ENCODE assay signal across 11 cellular contexts in the genomic region with DNA sequence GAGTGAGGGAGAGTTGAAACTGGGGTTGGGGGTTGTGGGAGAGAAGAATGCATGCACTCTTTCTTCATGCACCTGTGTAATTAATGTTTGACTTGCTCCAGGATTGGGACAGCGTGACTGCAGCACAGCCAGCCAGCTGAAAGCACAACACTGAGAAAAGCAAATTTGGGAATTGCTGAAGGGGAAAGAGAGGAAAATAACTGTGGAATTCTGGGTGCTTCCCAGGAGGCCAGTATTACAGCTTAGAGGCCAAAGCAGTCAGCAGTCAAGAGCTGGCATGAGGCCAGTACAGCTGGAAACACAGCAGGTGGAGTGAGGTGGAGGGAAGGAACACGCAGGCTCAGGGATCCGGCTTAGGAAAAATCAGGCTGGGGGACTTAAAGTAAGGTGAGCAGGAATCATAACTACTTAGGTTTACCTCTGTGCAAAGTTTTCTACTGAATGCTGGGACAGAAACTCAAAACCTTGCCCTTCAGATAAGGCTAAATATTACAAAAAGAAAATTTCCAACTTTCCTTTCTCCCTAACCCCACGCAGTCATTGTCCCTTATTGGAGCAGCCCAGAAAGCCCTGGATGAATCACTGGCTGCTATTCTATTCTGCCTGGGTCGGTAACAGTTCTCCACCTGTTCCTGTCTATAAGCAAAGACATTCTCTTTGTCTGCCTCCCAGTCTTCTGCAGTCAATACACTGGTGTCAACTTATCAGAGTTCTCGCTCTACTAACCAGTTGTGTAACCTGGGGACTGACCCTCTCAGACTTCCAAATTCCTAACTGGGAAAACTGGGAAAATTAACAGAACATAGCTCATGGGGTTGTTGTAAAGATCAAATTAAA.
DNase-seq lines count a peak whose midpoint lies in the region; ATAC-seq, FAIRE-seq and TF ChIP-seq lines count a peak whose summit lies in the region.
"Had no signal": no experiment of that assay in that cellular context is flagged by ENCODE, and none has a peak within 500 bp of the region (broad histone marks: within the 10 kb centered on the region; RNA-seq: fewer than 3 reads in every experiment).

No MANE protein-coding gene starts in this region.

- POLR2A ChIA-PET in A673 (lab: Charles Lee; ENCODE audit: low non-redundant PET) (interaction anchor here (0.8 kb wide), 1 partner anchor 10 kb away, joined by 3 read pairs; no protein-coding TSS in a partner anchor), HepG2 (lab: Yijun Ruan, JAX) (no interaction called here)
- POLR2A ChIA-PET in activated CD4-positive, alpha-beta T cell treated with anti-CD3 and anti-CD28 coated beads for 36 hours (lab: Charles Lee): no interaction called here

- no TSS peak for BruUV-seq in A673 (replicated peaks; lab: Mats Ljungman, UMichigan)
- no TSS peak for BruUV-seq in HepG2 (replicated peaks; lab: Mats Ljungman, UMichigan)

- intact Hi-C loops in A673 (cut with micrococcal nuclease; ENCODE audit: unreplicated experiment): no loop called here
- intact Hi-C loops in HepG2 (cut with micrococcal nuclease; ENCODE audit: unreplicated experiment): loop anchor here (5.0 kb wide), 1 partner anchor 44 kb away; no protein-coding TSS in a partner anchor
- intact Hi-C loops in natural killer cell (cut with micrococcal nuclease): no loop called here
- intact Hi-C loops in activated CD4-positive, alpha-beta T cell treated with anti-CD3 and anti-CD28 coated beads for 36 hours (cut with DNase I, micrococcal nuclease): no loop called here

- CTCF ChIA-PET in A673 (lab: Charles Lee): no interaction called here
- CTCF ChIA-PET in HepG2 (lab: Yijun Ruan, JAX; ENCODE audit: low intra/inter-chr PET ratio, low total read pairs): no interaction called here
- CTCF ChIA-PET in activated CD4-positive, alpha-beta T cell treated with anti-CD3 and anti-CD28 coated beads for 36 hours (lab: Charles Lee): no interaction called here

- H3K9me3 Mint-ChIP-seq in natural killer cell: peaks cover 2 to 6% of the 10 kb centered on the region in 2 donors
- H3K9me3 Mint-ChIP-seq in activated CD4-positive, alpha-beta T cell treated with anti-CD3 and anti-CD28 coated beads for 36 hours (ENCODE audit: low read depth): no peaks in the 10 kb centered on the region
- H3K9me3 Mint-ChIP-seq: activated T-helper 2 cell treated with anti-CD3 and anti-CD28 coated beads, Interferon-gamma antibody, Interleukin-2, Interleukin-4, amounts not matched to agents 10 μg/mL and 5 μg/mL and 100 μg/mL, durations not matched to agents 14 hours and 24 hours and 36 hours had no signal

- in situ Hi-C loops in astrocyte of the spinal cord (cut with HindIII; ENCODE audit: low sequenced_read_pairs): no loop called here
- in situ Hi-C loops in HepG2 (cut with HindIII; ENCODE audit: extremely low pct_ligation_motif_present, low pct_unique_long_range_greater_than_20kb): no loop called here

- no peaks in the 10 kb centered on the region for H3K27me3 ChIP-seq in A673 (replicated peaks; ENCODE audit: insufficient read depth, low read depth, low read length, poor library complexity)
- no peaks in the 10 kb centered on the region for H3K27me3 ChIP-seq in HepG2 (ENCODE audit: control insufficient read depth in 1 of 2, insufficient read depth in 2 of 2, low read length in 2 of 2)

- H3K9me3 ChIP-seq in A673 (ENCODE audit: low read depth, low read length, poor library complexity, severe bottlenecking) (no peaks in the 10 kb centered on the region), HepG2 (ENCODE audit: low read length) (no peaks in the 10 kb centered on the region)

- TF ChIP-seq CTCF in A673 (conservative IDR thresholded peaks at IDR 0.05; ENCODE audit: low read depth, low read length) (no peak), astrocyte of the spinal cord (IDR thresholded peaks at IDR 0.05; ENCODE audit: low read depth, low read length) (no peak), HepG2 (CRISPR knock-in tag; IDR thresholded peaks at IDR 0.05) (no peak), natural killer cell (IDR thresholded peaks at IDR 0.05) (no peak)

- no peaks in the 10 kb centered on the region for H3K4me1 Mint-ChIP-seq in natural killer cell
- H3K4me1 Mint-ChIP-seq in activated CD4-positive, alpha-beta T cell treated with anti-CD3 and anti-CD28 coated beads for 36 hours: no peaks in the 10 kb centered on the region
- H3K4me1 Mint-ChIP-seq: stimulated activated naive CD8-positive, alpha-beta T cell treated with anti-CD3 and anti-CD28 coated beads, Interleukin-15, amount 100 ng/mL, for 72 hours had no signal

- no peak overlapping the region for H2AFZ ChIP-seq in HepG2 (ENCODE audit: low read length)

- no peak for TF ChIP-seq POLR2A in HepG2 (IDR thresholded peaks at IDR 0.05; ENCODE audit: insufficient read depth in 1 of 2, low read depth in 2 of 2, low read length in 2 of 2)

- 51% methylated on average over 6 of the region's 6 CpGs for WGBS in HepG2 (ENCODE audit: low lambda C conversion rate)

- no peak overlapping the region for H3K9ac ChIP-seq in HepG2 (ENCODE audit: insufficient read depth, low read depth, low read length)

- H3K27ac ChIP-seq in A673 (ENCODE audit: low read depth, low read length, poor library complexity, severe bottlenecking) (no peak overlapping the region), HepG2 (ENCODE audit: extremely low read length, insufficient read depth, low read length) (peak overlapping the region; percentile 14)

- no peak for TF ChIP-seq RAD21 in HepG2 (CRISPR knock-in tag; IDR thresholded peaks at IDR 0.05)

- H4K20me1 ChIP-seq in HepG2 (ENCODE audit: insufficient read depth, low read length): peaks cover 33% of the 10 kb centered on the region

- DNase-seq in A673 (ENCODE audit: low spot score) (peak; percentile 36), NCI-H146 (lab: John Stamatoyannopoulos, UW) (peak; percentile 82), astrocyte of the spinal cord (ENCODE audit: low read depth, low spot score) (peak; percentile 52), HepG2 (ENCODE audit: low spot score) (peak; percentile 38), activated T-cell treated with anti-CD3 and anti-CD28 coated beads for 4 hours (no peak), natural killer cell (no peak)
- DNase-seq in activated CD4-positive, alpha-beta T cell treated with anti-CD3 and anti-CD28 coated beads for 36 hours: no peak
- DNase-seq: stimulated activated naive CD8-positive, alpha-beta T cell treated with anti-CD3 and anti-CD28 coated beads, Interleukin-15, amount 100 ng/mL, for 72 hours had no signal

- peaks cover 10% of the 10 kb centered on the region for H3K4me1 ChIP-seq in A673 (ENCODE audit: insufficient read depth, low read length, poor library complexity, severe bottlenecking)
- peaks cover 48% of the 10 kb centered on the region for H3K4me1 ChIP-seq in HepG2 (ENCODE audit: insufficient read depth, low read length)

- no peak overlapping the region for H3K4me3 Mint-ChIP-seq in natural killer cell
- no peak overlapping the region for H3K4me3 Mint-ChIP-seq in activated CD4-positive, alpha-beta T cell treated with anti-CD3 and anti-CD28 coated beads for 36 hours
- H3K4me3 Mint-ChIP-seq: stimulated activated naive CD8-positive, alpha-beta T cell treated with anti-CD3 and anti-CD28 coated beads, Interleukin-15, amount 100 ng/mL, for 72 hours had no signal

- peaks cover 61% of the 10 kb centered on the region for H3K79me2 ChIP-seq in HepG2 (ENCODE audit: insufficient read depth, low read length)

- no peaks in the 10 kb centered on the region for H3K36me3 Mint-ChIP-seq in natural killer cell
- H3K36me3 Mint-ChIP-seq in activated CD4-positive, alpha-beta T cell treated with anti-CD3 and anti-CD28 coated beads for 36 hours (ENCODE audit: low read depth): no peaks in the 10 kb centered on the region

- ATAC-seq in HepG2 (peak; percentile 71), natural killer cell (no peak), GM21717 (IDR thresholded peaks at IDR 0.05; ENCODE audit: unreplicated experiment) (no peak)
- no peak for ATAC-seq in activated CD4-positive, alpha-beta T cell treated with anti-CD3 and anti-CD28 coated beads for 36 hours
- ATAC-seq: stimulated activated naive CD8-positive, alpha-beta T cell treated with anti-CD3 and anti-CD28 coated beads, Interleukin-15, amount 100 ng/mL, for 72 hours had no signal

- H3K27me3 Mint-ChIP-seq in natural killer cell (ENCODE audit: low read depth in 2 of 2): no peaks in the 10 kb centered on the region
- peaks cover 4% of the 10 kb centered on the region for H3K27me3 Mint-ChIP-seq in activated CD4-positive, alpha-beta T cell treated with anti-CD3 and anti-CD28 coated beads for 36 hours
- H3K27me3 Mint-ChIP-seq: stimulated activated naive CD8-positive, alpha-beta T cell treated with anti-CD3 and anti-CD28 coated beads, Interleukin-15, amount 100 ng/mL, for 72 hours had no signal

- H3K36me3 ChIP-seq in A673 (ENCODE audit: insufficient read depth, low read length, poor library complexity, severe bottlenecking) (no peaks in the 10 kb centered on the region), HepG2 (replicated peaks in 1 of 2; ENCODE audit: control insufficient read depth in 1 of 2, insufficient read depth in 2 of 2, low read length in 2 of 2) (no peaks in the 10 kb centered on the region; a peak in 1 of 5 replicates)

- H3K27ac Mint-ChIP-seq in natural killer cell: no peak overlapping the region
- no peak overlapping the region for H3K27ac Mint-ChIP-seq in activated CD4-positive, alpha-beta T cell treated with anti-CD3 and anti-CD28 coated beads for 36 hours
- H3K27ac Mint-ChIP-seq: activated T-helper 2 cell treated with anti-CD3 and anti-CD28 coated beads, Interferon-gamma antibody, Interleukin-2, Interleukin-4, amounts not matched to agents 10 μg/mL and 5 μg/mL and 100 μg/mL, durations not matched to agents 14 hours and 24 hours and 36 hours; stimulated activated naive CD8-positive, alpha-beta T cell treated with anti-CD3 and anti-CD28 coated beads, Interleukin-15, amount 100 ng/mL, for 72 hours had no signal

- H3K4me3 ChIP-seq in A673 (ENCODE audit: low read depth, low read length, poor library complexity, severe bottlenecking) (no peak overlapping the region), astrocyte of the spinal cord (ENCODE audit: low read depth, low read length) (no peak overlapping the region), HepG2 (replicated peaks in 1 of 3; ENCODE audit: insufficient read depth in 1 of 3, low read depth in 2 of 3, low read length in 3 of 3) (no peak overlapping the region)
- H3K4me3 ChIP-seq: smooth muscle cell had no signal

- peak; percentile 60 for FAIRE-seq in HepG2 (lab: Jason Lieb, UNC)

- no peak for TF ChIP-seq EP300 in HepG2 (IDR thresholded peaks at IDR 0.05; ENCODE audit: low read depth in 2 of 2, low read length in 2 of 2)
- no peak for TF ChIP-seq EP300 in HepG2 (CRISPR knock-in tag; IDR thresholded peaks at IDR 0.05; ENCODE audit: borderline replicate concordance)

- peak overlapping the region; percentile 20; the same call in 1 of the 2 replicates for H3K4me2 ChIP-seq in HepG2 (ENCODE audit: low read depth, low read length)
- H3K4me2 ChIP-seq: smooth muscle cell had no signal

TF ChIP-seq in HepG2, 621 proteins besides CTCF, POLR2A, EP300 and RAD21 (continues in another document):
- no peak for TF ChIP-seq HIVEP1 (CRISPR knock-in tag; IDR thresholded peaks at IDR 0.05)
- TF ChIP-seq RFXANK (CRISPR knock-in tag; IDR thresholded peaks at IDR 0.05): no peak
- TF ChIP-seq NR3C1 (CRISPR knock-in tag; IDR thresholded peaks at IDR 0.05): no peak

Comparison
In these comparisons a context has a peak if more than half of its experiments do, and no peak if none do; other contexts are left out.
1. DNase-seq: peak in A673 (single experiment), NCI-H146 (single experiment), astrocyte of the spinal cord (single experiment) and HepG2 (single experiment); none in activated T-cell treated with anti-CD3 and anti-CD28 coated beads for 4 hours (single experiment), natural killer cell (single experiment) and activated CD4-positive, alpha-beta T cell treated with anti-CD3 and anti-CD28 coated beads for 36 hours (single experiment).